ENCODE assay signal across 1 cellular context in genomic region chr1:203584040-203584439, GRCh38.
TF ChIP-seq lines count a peak whose summit lies in the region.

No MANE protein-coding gene starts in this region.

TF ChIP-seq in IMR-90, 13 proteins besides CTCF, POLR2A, EP300 and RAD21:
- TF ChIP-seq RCOR1 (IDR thresholded peaks at IDR 0.05; ENCODE audit: insufficient replicate concordance, low read length) (no peak), FOS (IDR thresholded peaks at IDR 0.05; ENCODE audit: low read depth, low read length) (no peak), BHLHE40 (IDR thresholded peaks at IDR 0.05; ENCODE audit: low read depth, low read length) (no peak), USF2 (IDR thresholded peaks at IDR 0.05; ENCODE audit: low read depth, low read length) (no peak), MXI1 (IDR thresholded peaks at IDR 0.05; ENCODE audit: borderline replicate concordance, low read depth, low read length) (no peak), SMC3 (IDR thresholded peaks at IDR 0.05; ENCODE audit: low read depth, low read length) (no peak), RFX5 (IDR thresholded peaks at IDR 0.05; ENCODE audit: low read depth, low read length) (no peak), MAZ (IDR thresholded peaks at IDR 0.05; ENCODE audit: borderline replicate concordance, low read depth, low read length) (no peak), ELK1 (IDR thresholded peaks at IDR 0.05; ENCODE audit: borderline replicate concordance, low read depth, low read length) (no peak)
